In genomic region chr18:32092422-32093105, GRCh38 we compare ENCODE assay signal across 8 cellular contexts. TPM values are rescaled to one million over a fixed set of nuclear protein-coding genes. Genes with fewer than 3 reads are reported as not detected.
DNase-seq lines count a peak whose midpoint lies in the region; ATAC-seq and TF ChIP-seq lines count a peak whose summit lies in the region.

No MANE protein-coding gene starts in this region.

- H3K9me3 ChIP-seq in liver (ENCODE audit: control insufficient read depth in 4 of 4, low read length in 3 of 4), result no peaks in the 10 kb centered on the region

- peaks cover 46% of the 10 kb centered on the region for H3K4me1 Mint-ChIP-seq in dendritic cell treated with granulocyte-macrophage colony-stimulating factor and Interleukin-4, amounts not matched to agents 40 ng/mL and 50 ng/mL, for 4 days (ENCODE audit: low read depth)

- H3K27ac ChIP-seq in C4-2B (peak overlapping the region; percentile 99), liver (ENCODE audit: low read depth in 1 of 2, low read length in 2 of 2) (peak overlapping the region; percentile 98 to 100)

- peaks cover 46% of the 10 kb centered on the region for H3K36me3 Mint-ChIP-seq in dendritic cell treated with granulocyte-macrophage colony-stimulating factor and Interleukin-4, amounts not matched to agents 40 ng/mL and 50 ng/mL, for 4 days (ENCODE audit: low read depth)

- H3K9ac ChIP-seq in liver (ENCODE audit: low read depth in 1 of 2, low read length in 2 of 2), result peak overlapping the region; percentile 50 to 65

- peak; percentile 100 for DNase-seq in NCI-H69 (lab: John Stamatoyannopoulos, UW)
- peak; percentile 99 for DNase-seq in activated CD4-positive, alpha-beta T cell treated with anti-CD3 and anti-CD28 coated beads, Interleukin-2, amount 50 U/mL, for 24 hours (ENCODE audit: low read depth in 1 of 2, low spot score in 1 of 2)
- peak; percentile 100 for DNase-seq in stimulated activated CD4-positive, alpha-beta T cell treated with anti-CD3 and anti-CD28 coated beads, Interleukin-4, amount 100 ng/mL, for 1 hour

- H3K9me3 Mint-ChIP-seq in dendritic cell treated with granulocyte-macrophage colony-stimulating factor and Interleukin-4, amounts not matched to agents 40 ng/mL and 50 ng/mL, for 4 days, result no peaks in the 10 kb centered on the region

- peak overlapping the region; percentile 76 to 96 (median 89) for H3K4me3 ChIP-seq in liver (ENCODE audit: low read depth in 1 of 3, low read length in 3 of 3)

- WGBS in liver, result under 1% methylated on average over 77 of the region's 77 CpGs

- peaks cover 7 to 45% (median 34%) of the 10 kb centered on the region in 4 donors for H3K4me1 ChIP-seq in liver (ENCODE audit: control insufficient read depth in 4 of 4, insufficient read depth in 4 of 4, low read length in 3 of 4)

- H3K27me3 Mint-ChIP-seq in dendritic cell treated with granulocyte-macrophage colony-stimulating factor and Interleukin-4, amounts not matched to agents 40 ng/mL and 50 ng/mL, for 4 days, result no peaks in the 10 kb centered on the region

- no peak for TF ChIP-seq RAD21 in liver (IDR thresholded peaks at IDR 0.05)

- TF ChIP-seq CTCF in C4-2B (conservative IDR thresholded peaks at IDR 0.05) (no peak), liver (IDR thresholded peaks at IDR 0.05; ENCODE audit: low read depth, low read length, missing input control) (no peak)

- peak overlapping the region; percentile 97 for H3K27ac Mint-ChIP-seq in dendritic cell treated with granulocyte-macrophage colony-stimulating factor and Interleukin-4, amounts not matched to agents 40 ng/mL and 50 ng/mL, for 4 days

- intact Hi-C loops in dendritic cell treated with granulocyte-macrophage colony-stimulating factor and Interleukin-4, amounts not matched to agents 40 ng/mL and 50 ng/mL, for 4 days (cut with micrococcal nuclease), result loop anchor here (1.0 to 10.0 kb wide), 4 partner anchors 44 to 408 kb away; partner anchors contain the start of genes B4GALT6, RNF125 and TRAPPC8

- no peaks in the 10 kb centered on the region for H3K27me3 ChIP-seq in liver (ENCODE audit: control insufficient read depth in 4 of 4, insufficient read depth in 4 of 4, low read length in 3 of 4)

- peak overlapping the region; percentile 98 for H3K4me3 Mint-ChIP-seq in dendritic cell treated with granulocyte-macrophage colony-stimulating factor and Interleukin-4, amounts not matched to agents 40 ng/mL and 50 ng/mL, for 4 days

- ATAC-seq in GM19372 (IDR thresholded peaks at IDR 0.05; ENCODE audit: low read depth, unreplicated experiment), result peak; percentile 74
- peak; percentile 82 for ATAC-seq in HG03521 (IDR thresholded peaks at IDR 0.05; ENCODE audit: unreplicated experiment)

- peaks cover 0 to 4% (median 0%) of the 10 kb centered on the region in 4 donors for H3K36me3 ChIP-seq in liver (ENCODE audit: control insufficient read depth in 4 of 4, insufficient read depth in 3 of 4, low read depth in 1 of 4, low read length in 3 of 4)

TF ChIP-seq in liver, 16 proteins besides CTCF, POLR2A, EP300 and RAD21:
- peak; percentile 56 for TF ChIP-seq SP1 (IDR thresholded peaks at IDR 0.05)
- no peak for TF ChIP-seq REST (IDR thresholded peaks at IDR 0.05)
- peak; percentile 44 to 66 for TF ChIP-seq RXRA (IDR thresholded peaks at IDR 0.05)
- no peak for TF ChIP-seq ZBTB33 (IDR thresholded peaks at IDR 0.05)
- peak in 1 of 2 donors; percentile 14 for TF ChIP-seq EGR1 (IDR thresholded peaks at IDR 0.05; ENCODE audit: low read depth in 2 of 2)

RNA-seq across cellular contexts. Expression of gene RNF138, which starts 0.9 kb away (rescaled TPM):
- total RNA-seq in liver, result 10 to 100 TPM; 13.0 to 24.7 TPM
- 10 to 100 TPM in 1 of 2 donors, 1 to 10 TPM in 1; 6.9 to 11.7 TPM for polyA plus RNA-seq in liver

Comparison
In these comparisons a context has a peak if more than half of its experiments do, and no peak if none do; other contexts are left out.
1. Peak in every context shown above with its lines: DNase-seq, ATAC-seq, H3K4me3 ChIP-seq and H3K27ac ChIP-seq.